Comparison of ENCODE assay signal across 8 cellular contexts in the genomic region with DNA sequence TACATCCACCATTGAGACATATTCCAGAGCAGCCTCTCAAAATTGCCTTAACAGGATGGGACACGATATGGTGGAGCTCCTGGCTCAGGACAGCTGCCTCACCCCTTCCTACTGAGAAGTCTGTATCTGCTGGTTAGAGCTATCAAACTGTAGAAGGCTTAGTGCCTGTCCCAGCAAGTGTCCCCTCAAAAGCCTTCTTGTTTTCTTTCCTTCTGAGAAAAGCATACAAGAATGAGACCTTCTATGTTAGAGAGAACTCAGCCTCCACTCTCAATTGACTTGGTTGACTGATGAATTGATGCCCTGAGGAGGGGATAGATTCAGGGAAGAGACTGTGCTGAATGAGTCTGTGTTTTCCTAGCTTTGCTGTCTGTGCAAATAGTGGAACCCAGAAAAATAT.
"Had no signal": no experiment of that assay in that cellular context is flagged by ENCODE, and none has a peak within 500 bp of the region (broad histone marks: within the 10 kb centered on the region; RNA-seq: fewer than 3 reads in every experiment).

No MANE protein-coding gene starts in this region.

- DNase-seq: GM23248, GOT3, H7, H9, HCEC 1CT, HFFc6 had no signal

- ATAC-seq: GM23338, HCT116 had no signal
